ENCODE assay signal across 1 cellular context in the genomic region with DNA sequence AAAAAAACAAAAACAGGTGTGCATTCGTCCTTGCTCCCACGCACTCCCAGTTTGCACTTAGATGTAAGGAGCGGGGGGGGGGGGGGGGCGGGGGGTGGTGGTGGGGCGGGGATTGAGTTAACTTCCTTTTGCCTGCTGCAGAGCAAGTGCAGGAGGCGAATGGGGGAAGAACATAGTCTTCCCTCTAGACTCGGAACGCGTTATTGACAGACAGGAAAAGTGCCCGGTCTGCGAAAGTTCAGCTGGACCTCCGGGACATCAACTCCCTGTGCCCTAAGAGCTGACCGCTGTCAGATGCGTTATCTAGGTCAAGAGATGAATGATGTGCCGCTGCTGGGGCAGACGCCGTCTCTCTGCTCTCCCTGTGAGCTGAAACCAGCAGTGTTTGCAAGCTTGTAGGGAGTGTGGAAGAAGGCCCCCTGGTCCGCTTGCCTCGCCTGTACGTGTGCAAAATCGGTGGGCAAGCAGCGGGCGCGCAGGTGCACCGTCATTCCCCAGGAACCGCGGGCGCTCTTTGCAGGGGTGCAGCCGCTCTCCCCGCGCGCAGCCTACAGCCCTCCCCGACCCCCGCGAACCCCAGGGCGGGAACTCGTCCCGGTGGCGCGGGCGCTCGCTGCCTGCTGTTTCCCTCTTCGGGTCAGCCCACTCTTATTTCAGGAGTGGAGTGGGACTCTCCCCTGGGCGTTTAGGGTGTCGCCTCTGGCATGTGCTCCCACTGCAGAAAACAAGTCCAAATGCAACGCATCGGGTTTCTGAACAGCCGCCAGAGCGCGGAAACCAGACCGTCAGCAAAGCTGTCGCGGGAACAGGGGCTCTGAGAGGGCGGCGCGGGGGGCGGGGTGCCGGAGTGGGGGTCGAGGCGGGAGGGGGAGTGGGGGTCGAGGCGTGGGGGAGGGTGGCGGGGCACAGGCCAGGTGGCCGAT.
TF ChIP-seq lines count a peak whose summit lies in the region.

No MANE protein-coding gene starts in this region.

TF ChIP-seq in HEK293, 187 proteins besides CTCF, POLR2A, EP300 and RAD21 (continued from another document and continues in another):
- 0 out of 2 replicates have a peak, but pooled peaks have one; percentile 8 for TF ChIP-seq PRDM10 (tag by site-specific recombination; IDR thresholded peaks at IDR 0.05)
- TF ChIP-seq, protein P1, sequence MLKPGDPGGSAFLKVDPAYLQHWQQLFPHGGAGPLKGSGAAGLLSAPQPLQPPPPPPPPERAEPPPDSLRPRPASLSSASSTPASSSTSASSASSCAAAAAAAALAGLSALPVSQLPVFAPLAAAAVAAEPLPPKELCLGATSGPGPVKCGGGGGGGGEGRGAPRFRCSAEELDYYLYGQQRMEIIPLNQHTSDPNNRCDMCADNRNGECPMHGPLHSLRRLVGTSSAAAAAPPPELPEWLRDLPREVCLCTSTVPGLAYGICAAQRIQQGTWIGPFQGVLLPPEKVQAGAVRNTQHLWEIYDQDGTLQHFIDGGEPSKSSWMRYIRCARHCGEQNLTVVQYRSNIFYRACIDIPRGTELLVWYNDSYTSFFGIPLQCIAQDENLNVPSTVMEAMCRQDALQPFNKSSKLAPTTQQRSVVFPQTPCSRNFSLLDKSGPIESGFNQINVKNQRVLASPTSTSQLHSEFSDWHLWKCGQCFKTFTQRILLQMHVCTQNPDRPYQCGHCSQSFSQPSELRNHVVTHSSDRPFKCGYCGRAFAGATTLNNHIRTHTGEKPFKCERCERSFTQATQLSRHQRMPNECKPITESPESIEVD (tag by site-specific recombination; IDR thresholded peaks at IDR 0.05): no peak
- no peak for TF ChIP-seq ATF2 (tag by site-specific recombination; IDR thresholded peaks at IDR 0.05; ENCODE audit: low read depth)
- no peak for TF ChIP-seq ZNF654 (tag by site-specific recombination; IDR thresholded peaks at IDR 0.05; ENCODE audit: low read depth)
- TF ChIP-seq ZNF416 (tag by site-specific recombination; IDR thresholded peaks at IDR 0.05): no peak
- no peak for TF ChIP-seq GLI2 (tag by site-specific recombination; IDR thresholded peaks at IDR 0.05; ENCODE audit: borderline replicate concordance, low read depth)
- 0 out of 2 replicates have a peak, but pooled peaks have one; percentile 36 for TF ChIP-seq KLF17 (tag by site-specific recombination; IDR thresholded peaks at IDR 0.05)
- TF ChIP-seq KLF8 (tag by site-specific recombination; IDR thresholded peaks at IDR 0.05): peak; percentile 38; the same call in 1 of the 2 replicates
- no peak for TF ChIP-seq ZNF354C (tag by site-specific recombination; IDR thresholded peaks at IDR 0.05; ENCODE audit: borderline replicate concordance, low read depth)
- no peak for TF ChIP-seq ZNF19 (tag by site-specific recombination; IDR thresholded peaks at IDR 0.05; ENCODE audit: low read depth)
- TF ChIP-seq ZBTB1 (tag by site-specific recombination; IDR thresholded peaks at IDR 0.05): no peak
- no peak for TF ChIP-seq BCL11B (tag by site-specific recombination; IDR thresholded peaks at IDR 0.05; ENCODE audit: low read depth)
- no peak; the same call in 1 of the 2 replicates for TF ChIP-seq SP3 (tag by site-specific recombination; IDR thresholded peaks at IDR 0.05)
- no peak for TF ChIP-seq ZNF274 (IDR thresholded peaks at IDR 0.05; ENCODE audit: low read length)
- TF ChIP-seq ZNF274 (tag by site-specific recombination; IDR thresholded peaks at IDR 0.05; ENCODE audit: borderline replicate concordance): no peak
- no peak for TF ChIP-seq ZNF2 (tag by site-specific recombination; IDR thresholded peaks at IDR 0.05)
- no peak for TF ChIP-seq ZNF148 (tag by site-specific recombination; IDR thresholded peaks at IDR 0.05; ENCODE audit: borderline replicate concordance)
- TF ChIP-seq TCF7L2 (IDR thresholded peaks at IDR 0.05; ENCODE audit: borderline replicate concordance, low read depth, low read length): no peak
- TF ChIP-seq, protein P2, sequence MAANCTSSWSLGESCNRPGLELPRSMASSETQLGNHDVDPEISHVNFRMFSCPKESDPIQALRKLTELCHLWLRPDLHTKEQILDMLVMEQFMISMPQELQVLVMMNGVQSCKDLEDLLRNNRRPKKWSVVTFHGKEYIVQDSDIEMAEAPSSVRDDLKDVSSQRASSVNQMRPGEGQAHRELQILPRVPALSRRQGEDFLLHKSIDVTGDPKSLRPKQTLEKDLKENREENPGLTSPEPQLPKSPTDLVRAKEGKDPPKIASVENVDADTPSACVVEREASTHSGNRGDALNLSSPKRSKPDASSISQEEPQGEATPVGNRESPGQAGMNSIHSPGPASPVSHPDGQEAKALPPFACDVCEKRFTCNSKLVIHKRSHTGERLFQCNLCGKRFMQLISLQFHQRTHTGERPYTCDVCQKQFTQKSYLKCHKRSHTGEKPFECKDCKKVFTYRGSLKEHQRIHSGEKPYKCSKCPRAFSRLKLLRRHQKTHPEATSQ (tag by site-specific recombination; IDR thresholded peaks at IDR 0.05): no peak
- TF ChIP-seq, protein P3, sequence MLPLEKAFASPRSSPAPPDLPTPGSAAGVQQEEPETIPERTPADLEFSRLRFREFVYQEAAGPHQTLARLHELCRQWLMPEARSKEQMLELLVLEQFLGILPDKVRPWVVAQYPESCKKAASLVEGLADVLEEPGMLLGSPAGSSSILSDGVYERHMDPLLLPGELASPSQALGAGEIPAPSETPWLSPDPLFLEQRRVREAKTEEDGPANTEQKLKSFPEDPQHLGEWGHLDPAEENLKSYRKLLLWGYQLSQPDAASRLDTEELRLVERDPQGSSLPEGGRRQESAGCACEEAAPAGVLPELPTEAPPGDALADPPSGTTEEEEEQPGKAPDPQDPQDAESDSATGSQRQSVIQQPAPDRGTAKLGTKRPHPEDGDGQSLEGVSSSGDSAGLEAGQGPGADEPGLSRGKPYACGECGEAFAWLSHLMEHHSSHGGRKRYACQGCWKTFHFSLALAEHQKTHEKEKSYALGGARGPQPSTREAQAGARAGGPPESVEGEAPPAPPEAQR (tag by site-specific recombination; IDR thresholded peaks at IDR 0.05): no peak
- TF ChIP-seq ZNF768 (tag by site-specific recombination; IDR thresholded peaks at IDR 0.05): no peak
- no peak for TF ChIP-seq SCRT2 (tag by site-specific recombination; IDR thresholded peaks at IDR 0.05)
- TF ChIP-seq ZNF670 (tag by site-specific recombination; IDR thresholded peaks at IDR 0.05; ENCODE audit: low read depth): no peak
- TF ChIP-seq, protein P4, sequence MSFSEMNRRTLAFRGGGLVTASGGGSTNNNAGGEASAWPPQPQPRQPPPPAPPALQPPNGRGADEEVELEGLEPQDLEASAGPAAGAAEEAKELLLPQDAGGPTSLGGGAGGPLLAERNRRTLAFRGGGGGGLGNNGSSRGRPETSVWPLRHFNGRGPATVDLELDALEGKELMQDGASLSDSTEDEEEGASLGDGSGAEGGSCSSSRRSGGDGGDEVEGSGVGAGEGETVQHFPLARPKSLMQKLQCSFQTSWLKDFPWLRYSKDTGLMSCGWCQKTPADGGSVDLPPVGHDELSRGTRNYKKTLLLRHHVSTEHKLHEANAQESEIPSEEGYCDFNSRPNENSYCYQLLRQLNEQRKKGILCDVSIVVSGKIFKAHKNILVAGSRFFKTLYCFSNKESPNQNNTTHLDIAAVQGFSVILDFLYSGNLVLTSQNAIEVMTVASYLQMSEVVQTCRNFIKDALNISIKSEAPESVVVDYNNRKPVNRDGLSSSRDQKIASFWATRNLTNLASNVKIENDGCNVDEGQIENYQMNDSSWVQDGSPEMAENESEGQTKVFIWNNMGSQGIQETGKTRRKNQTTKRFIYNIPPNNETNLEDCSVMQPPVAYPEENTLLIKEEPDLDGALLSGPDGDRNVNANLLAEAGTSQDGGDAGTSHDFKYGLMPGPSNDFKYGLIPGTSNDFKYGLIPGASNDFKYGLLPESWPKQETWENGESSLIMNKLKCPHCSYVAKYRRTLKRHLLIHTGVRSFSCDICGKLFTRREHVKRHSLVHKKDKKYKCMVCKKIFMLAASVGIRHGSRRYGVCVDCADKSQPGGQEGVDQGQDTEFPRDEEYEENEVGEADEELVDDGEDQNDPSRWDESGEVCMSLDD (tag by site-specific recombination; IDR thresholded peaks at IDR 0.05): peak; percentile 67
- no peak for TF ChIP-seq ZNF16 (tag by site-specific recombination; IDR thresholded peaks at IDR 0.05; ENCODE audit: low read depth)
- no peak for TF ChIP-seq ZNF175 (tag by site-specific recombination; IDR thresholded peaks at IDR 0.05)
- TF ChIP-seq ZBTB21 (tag by site-specific recombination; IDR thresholded peaks at IDR 0.05): no peak
- TF ChIP-seq ZNF626 (tag by site-specific recombination; IDR thresholded peaks at IDR 0.05): no peak
- no peak for TF ChIP-seq ZBTB6 (tag by site-specific recombination; IDR thresholded peaks at IDR 0.05)
- TF ChIP-seq GLIS2 (tag by site-specific recombination; IDR thresholded peaks at IDR 0.05): peak; percentile 96
- no peak for TF ChIP-seq BCL11A (tag by site-specific recombination; IDR thresholded peaks at IDR 0.05; ENCODE audit: low read depth)
- no peak for TF ChIP-seq ELK4 (IDR thresholded peaks at IDR 0.05; ENCODE audit: borderline replicate concordance, low read depth, low read length)
- TF ChIP-seq HOXC10 (CRISPR knock-in tag; IDR thresholded peaks at IDR 0.05): no peak
- no peak for TF ChIP-seq ZNF248 (tag by site-specific recombination; IDR thresholded peaks at IDR 0.05)
- no peak for TF ChIP-seq ZNF621 (tag by site-specific recombination; IDR thresholded peaks at IDR 0.05)
- no peak for TF ChIP-seq ZNF223 (tag by site-specific recombination; IDR thresholded peaks at IDR 0.05)
